Comparison of ENCODE assay signal across 21 cellular contexts in the genomic region with DNA sequence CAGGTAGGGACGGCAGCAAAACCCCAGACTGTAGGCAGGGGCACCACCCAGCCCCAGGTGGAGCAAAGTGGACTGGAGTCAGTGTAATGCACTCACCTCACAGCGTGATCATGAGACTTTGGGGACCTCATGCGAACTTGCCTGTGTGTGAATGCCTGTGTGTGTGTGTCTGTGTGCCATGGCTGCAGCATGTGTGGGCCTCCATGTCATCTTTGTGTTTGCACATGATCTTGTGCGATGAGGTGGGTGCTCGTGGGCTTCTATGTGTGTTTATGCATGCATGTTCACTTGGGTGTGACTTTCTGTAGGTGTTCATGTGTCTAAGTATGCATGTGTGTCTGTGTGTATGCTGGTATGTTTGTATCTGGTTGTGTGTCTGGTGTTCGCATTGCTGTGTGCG.
"Had no signal": no experiment of that assay in that cellular context is flagged by ENCODE, and none has a peak within 500 bp of the region (broad histone marks: within the 10 kb centered on the region; RNA-seq: fewer than 3 reads in every experiment).

No MANE protein-coding gene starts in this region.

- DNase-seq: Karpas-422, KBM-7, MG63, NCI-H1092, NCI-H1105 treated with DMSO at 0.1 percent for 48 hours, NCI-H1417 treated with DMSO at 0.1 percent for 48 hours, NCI-H146, NCI-H1694 treated with DMSO at 0.1 percent for 48 hours, NCI-H1930, NCI-H2081, NCI-H2107, NCI-H2227 treated with DMSO at 0.1 percent for 48 hours, NCI-H524, NCI-H69, NCI-H774, SHP77 treated with DMSO at 0.1 percent for 48 hours, SJCRH30 had no signal

- H3K9me3 ChIP-seq: MG63, SJCRH30 had no signal

- H3K4me1 ChIP-seq: SJCRH30 had no signal

- H3K27ac ChIP-seq: RWPE1, SJCRH30 had no signal

- H3K36me3 ChIP-seq: MG63, SJCRH30 had no signal

- ATAC-seq: Panc1, Right ventricle myocardium inferior, SK-N-SH treated with all-trans-retinoic acid at 6 μM for 48 hours had no signal

- H3K27me3 ChIP-seq: SJCRH30 had no signal

- H3K4me3 ChIP-seq: MG63, SJCRH30 had no signal
